ENCODE assay signal across 12 cellular contexts in genomic region chr11:123173040-123173855, GRCh38. TPM values are rescaled to one million over a fixed set of nuclear protein-coding genes. Genes with fewer than 3 reads are reported as not detected.
A peak's percentile ranks its signal among the peaks of the same experiment; 100 is the strongest.
DNase-seq lines count a peak whose midpoint lies in the region; ATAC-seq and TF ChIP-seq lines count a peak whose summit lies in the region.
"Had no signal": no experiment of that assay in that cellular context is flagged by ENCODE, and none has a peak within 500 bp of the region (broad histone marks: within the 10 kb centered on the region; RNA-seq: fewer than 3 reads in every experiment).

No MANE protein-coding gene starts in this region.

- H3K9me3 Mint-ChIP-seq in activated CD4-positive, alpha-beta memory T cell treated with anti-CD3 and anti-CD28 coated beads for 36 hours, result no peaks in the 10 kb centered on the region
- H3K9me3 Mint-ChIP-seq in natural killer cell treated with Interleukin-12 subunit alpha and Interleukin-12 subunit beta and Interleukin-15 and Interleukin-18, amount 100 ng/mL, for 72 hours, result no peaks in the 10 kb centered on the region

- no peaks in the 10 kb centered on the region for H3K36me3 Mint-ChIP-seq in activated CD4-positive, alpha-beta memory T cell treated with anti-CD3 and anti-CD28 coated beads for 36 hours
- H3K36me3 Mint-ChIP-seq in natural killer cell treated with Interleukin-12 subunit alpha and Interleukin-12 subunit beta and Interleukin-15 and Interleukin-18, amount 100 ng/mL, for 72 hours, result no peaks in the 10 kb centered on the region

- intact Hi-C loops in activated CD4-positive, alpha-beta memory T cell treated with anti-CD3 and anti-CD28 coated beads for 36 hours (cut with micrococcal nuclease), result no loop called here

- POLR2A ChIA-PET in activated CD4-positive, alpha-beta memory T cell treated with anti-CD3 and anti-CD28 coated beads for 36 hours (lab: Charles Lee), result no interaction called here

- no peak overlapping the region for H3K4me3 Mint-ChIP-seq in activated CD4-positive, alpha-beta memory T cell treated with anti-CD3 and anti-CD28 coated beads for 36 hours
- no peak overlapping the region for H3K4me3 Mint-ChIP-seq in natural killer cell treated with Interleukin-12 subunit alpha and Interleukin-12 subunit beta and Interleukin-15 and Interleukin-18, amount 100 ng/mL, for 72 hours

- H3K27me3 ChIP-seq in osteoblast (ENCODE audit: insufficient read depth, low read length), result no peaks in the 10 kb centered on the region

- peaks cover 57% of the 10 kb centered on the region for H3K4me1 ChIP-seq in osteoblast (ENCODE audit: insufficient read depth, low read length)
- H3K4me1 ChIP-seq: psoas muscle had no signal

- no peak overlapping the region for H3K27ac Mint-ChIP-seq in activated CD4-positive, alpha-beta memory T cell treated with anti-CD3 and anti-CD28 coated beads for 36 hours
- no peak overlapping the region for H3K27ac Mint-ChIP-seq in natural killer cell treated with Interleukin-12 subunit alpha and Interleukin-12 subunit beta and Interleukin-15 and Interleukin-18, amount 100 ng/mL, for 72 hours

- H3K79me2 ChIP-seq in osteoblast (ENCODE audit: insufficient read depth, low read length), result peaks cover 78% of the 10 kb centered on the region

- no peak overlapping the region for H2AFZ ChIP-seq in osteoblast (ENCODE audit: low read length)

- H3K36me3 ChIP-seq in osteoblast (ENCODE audit: insufficient read depth, low read length), result peaks cover 69% of the 10 kb centered on the region

- no peak for TF ChIP-seq CTCF in osteoblast (IDR thresholded peaks at IDR 0.05; ENCODE audit: extremely low read depth, low read depth, low read length)

- peak overlapping the region; percentile 38 for H3K4me2 ChIP-seq in osteoblast (ENCODE audit: insufficient read depth, low read length)

- peak overlapping the region; percentile 87 for H3K27ac ChIP-seq in epithelial cell of prostate
- H3K27ac ChIP-seq in osteoblast (ENCODE audit: low read depth, low read length), result peak overlapping the region; percentile 92

- no peak for ATAC-seq in natural killer cell treated with Interleukin-12 subunit alpha and Interleukin-12 subunit beta and Interleukin-15 and Interleukin-18, amount 100 ng/mL, for 72 hours
- ATAC-seq: activated CD4-positive, CD25-positive, alpha-beta regulatory T cell treated with anti-CD3 and anti-CD28 coated beads, Interleukin-2, amount 50 U/mL, for 24 hours had no signal

- H3K4me1 Mint-ChIP-seq in activated CD4-positive, alpha-beta memory T cell treated with anti-CD3 and anti-CD28 coated beads for 36 hours (ENCODE audit: low read depth), result no peaks in the 10 kb centered on the region
- peaks cover 6% of the 10 kb centered on the region in 2 donors for H3K4me1 Mint-ChIP-seq in natural killer cell treated with Interleukin-12 subunit alpha and Interleukin-12 subunit beta and Interleukin-15 and Interleukin-18, amount 100 ng/mL, for 72 hours (ENCODE audit: low read depth in 2 of 2)

- no peaks in the 10 kb centered on the region for H3K27me3 Mint-ChIP-seq in activated CD4-positive, alpha-beta memory T cell treated with anti-CD3 and anti-CD28 coated beads for 36 hours
- no peaks in the 10 kb centered on the region for H3K27me3 Mint-ChIP-seq in natural killer cell treated with Interleukin-12 subunit alpha and Interleukin-12 subunit beta and Interleukin-15 and Interleukin-18, amount 100 ng/mL, for 72 hours

- no peaks in the 10 kb centered on the region for H4K20me1 ChIP-seq in osteoblast (ENCODE audit: insufficient read depth, low read length)

- no peaks in the 10 kb centered on the region for H3K9me3 ChIP-seq in osteoblast (ENCODE audit: low read depth, low read length)
- H3K9me3 ChIP-seq: Caco-2, psoas muscle had no signal

- no peak overlapping the region for H3K4me3 ChIP-seq in osteoblast (ENCODE audit: insufficient read depth, low read length)
- H3K4me3 ChIP-seq: psoas muscle had no signal

- DNase-seq in DMS 273 treated with DMSO at 0.1 percent for 48 hours (lab: John Stamatoyannopoulos, UW), result peak; percentile 37
- peak; percentile 80 for DNase-seq in RKO (ENCODE audit: low spot score)
- DNase-seq in epithelial cell of prostate (ENCODE audit: low read depth, low spot score), result peak; percentile 82
- peak; percentile 92 for DNase-seq in osteoblast (ENCODE audit: insufficient read length, low spot score, missing footprints)
- no peak for DNase-seq in activated CD4-positive, alpha-beta memory T cell treated with anti-CD3 and anti-CD28 coated beads for 36 hours
- no peak for DNase-seq in NCI-H2227 treated with DMSO at 0.1 percent for 48 hours (lab: John Stamatoyannopoulos, UW)
- no peak for DNase-seq in natural killer cell treated with Interleukin-12 subunit alpha and Interleukin-12 subunit beta and Interleukin-15 and Interleukin-18, amount 100 ng/mL, for 72 hours (ENCODE audit: low spot score)
- DNase-seq in dermis blood vessel endothelial cell, result no peak
- DNase-seq: Caco-2, GOT3, psoas muscle had no signal

- CTCF ChIA-PET in activated CD4-positive, alpha-beta memory T cell treated with anti-CD3 and anti-CD28 coated beads for 36 hours (lab: Charles Lee), result interaction anchor here (1.0 to 1.2 kb wide), 2 partner anchors 70 to 74 kb away, joined by 3 to 6 read pairs; no protein-coding TSS in a partner anchor

RNA-seq across cellular contexts. Expression of gene CLMP, which starts 21.8 kb away (rescaled TPM):
- total RNA-seq in osteoblast (174 and 210 TPM in 2 replicates), dermis blood vessel endothelial cell (0.17 and 1.3 TPM in 2 replicates)
- total RNA-seq in activated CD4-positive, alpha-beta memory T cell treated with anti-CD3 and anti-CD28 coated beads for 36 hours, result under 1 TPM; 0.31 to 0.44 TPM
- total RNA-seq in natural killer cell treated with Interleukin-12 subunit alpha and Interleukin-12 subunit beta and Interleukin-15 and Interleukin-18, amount 100 ng/mL, for 72 hours, result not detected

Comparison
In these comparisons a context has a peak if more than half of its experiments do, and no peak if none do; other contexts are left out.
1. DNase-seq: peak in DMS 273 treated with DMSO at 0.1 percent for 48 hours (single experiment), RKO (single experiment), epithelial cell of prostate (single experiment) and osteoblast (single experiment); none in activated CD4-positive, alpha-beta memory T cell treated with anti-CD3 and anti-CD28 coated beads for 36 hours (single experiment), NCI-H2227 treated with DMSO at 0.1 percent for 48 hours (single experiment), natural killer cell treated with Interleukin-12 subunit alpha and Interleukin-12 subunit beta and Interleukin-15 and Interleukin-18, amount 100 ng/mL, for 72 hours (single experiment) and dermis blood vessel endothelial cell (single experiment).
2. RNA of gene CLMP, which starts 21.8 kb away (total RNA-seq): 174 to 210 TPM in osteoblast; 0.31 to 0.44 TPM in activated CD4-positive, alpha-beta memory T cell treated with anti-CD3 and anti-CD28 coated beads for 36 hours, 0.17 to 1.3 TPM in dermis blood vessel endothelial cell and not detected in natural killer cell treated with Interleukin-12 subunit alpha and Interleukin-12 subunit beta and Interleukin-15 and Interleukin-18, amount 100 ng/mL, for 72 hours; every median in the first group is over 10 times any median in the second.